18 cellular contexts compared by ENCODE assay signal in genomic region chr2:27375513-27376099, GRCh38. TPM values are rescaled to one million over a fixed set of nuclear protein-coding genes. Genes with fewer than 3 reads are reported as not detected.
DNase-seq lines count a peak whose midpoint lies in the region; ATAC-seq and TF ChIP-seq lines count a peak whose summit lies in the region.
"Had no signal": no experiment of that assay in that cellular context is flagged by ENCODE, and none has a peak within 500 bp of the region (broad histone marks: within the 10 kb centered on the region; RNA-seq: fewer than 3 reads in every experiment).

No MANE protein-coding gene starts in this region.

- no peaks in the 10 kb centered on the region for H3K9me3 Mint-ChIP-seq in CD14-positive monocyte
- H3K9me3 Mint-ChIP-seq in activated CD8-positive, alpha-beta T cell treated with anti-CD3 and anti-CD28 coated beads for 36 hours: no peaks in the 10 kb centered on the region
- H3K9me3 Mint-ChIP-seq: CD8-positive, alpha-beta memory T cell had no signal

- H3K23ac ChIP-seq in mesenchymal stem cell (ENCODE audit: low read length in 2 of 2): no peak overlapping the region

- WGBS in SK-N-SH (ENCODE audit: low lambda C conversion rate): 98% methylated on average over 18 of the region's 20 CpGs
- WGBS in mesenchymal stem cell: 96% methylated on average over 12 of the region's 20 CpGs

- H3K9me3 ChIP-seq in SK-N-SH: no peaks in the 10 kb centered on the region
- H3K9me3 ChIP-seq in mesenchymal stem cell (ENCODE audit: control insufficient read depth, low read length): no peaks in the 10 kb centered on the region
- H3K9me3 ChIP-seq: BLaER1 treated with 17β-estradiol and CSF1 and Interleukin-3, amounts not matched to agents 10 nM and 100 nM; MG63 had no signal

- H2BK5ac ChIP-seq in mesenchymal stem cell (ENCODE audit: low read depth, low read length, poor library complexity, severe bottlenecking): no peak overlapping the region

- H3K79me1 ChIP-seq in mesenchymal stem cell (replicated peaks; ENCODE audit: low read length, poor library complexity, severe bottlenecking): peaks cover 30% of the 10 kb centered on the region

- CTCF ChIA-PET in SK-N-SH (lab: Yijun Ruan, JAX): interaction anchor here (1.1 kb wide), 1 partner anchor 288 kb away, joined by 3 read pairs; no protein-coding TSS in a partner anchor
- CTCF ChIA-PET in activated CD8-positive, alpha-beta T cell treated with anti-CD3 and anti-CD28 coated beads for 36 hours (lab: Charles Lee): no interaction called here

- H4K20me1 ChIP-seq in SK-N-SH (ENCODE audit: insufficient read depth): peaks cover 4% of the 10 kb centered on the region

- H2BK12ac ChIP-seq in mesenchymal stem cell (ENCODE audit: low read length in 2 of 2): no peak overlapping the region

- no peak overlapping the region for H2BK15ac ChIP-seq in mesenchymal stem cell (ENCODE audit: low read depth, poor library complexity, severe bottlenecking)

- H3K9ac ChIP-seq in SK-N-SH (no peak overlapping the region), mesenchymal stem cell (ENCODE audit: low read length) (no peak overlapping the region)

- peaks cover 40 to 72% of the 10 kb centered on the region in 2 experiments for H3K36me3 ChIP-seq in SK-N-SH (replicated peaks in 1 of 2; ENCODE audit: control insufficient read depth in 1 of 2, insufficient read depth in 2 of 2, low read length in 1 of 2)
- peaks cover 59 to 69% of the 10 kb centered on the region in 2 experiments for H3K36me3 ChIP-seq in mesenchymal stem cell (ENCODE audit: control insufficient read depth in 1 of 2, insufficient read depth in 2 of 2, low read depth in 1 of 2, low read length in 2 of 2)

- H3K9me2 ChIP-seq in SK-N-SH: no peaks in the 10 kb centered on the region

- peaks cover 20 to 55% of the 10 kb centered on the region in 2 experiments; a peak in 3 of 4 replicates for H3K4me1 ChIP-seq in SK-N-SH (ENCODE audit: control insufficient read depth in 1 of 2, insufficient read depth in 2 of 2, low read depth in 1 of 2, low read length in 1 of 2)
- H3K4me1 ChIP-seq in mesenchymal stem cell (ENCODE audit: control insufficient read depth, insufficient read depth, low read depth, low read length): peaks cover 22% of the 10 kb centered on the region

- H3K27ac ChIP-seq in SK-N-SH (ENCODE audit: low read depth in 2 of 2, low read length in 1 of 2) (peak overlapping the region in 1 of 2 experiments; percentile 25; a peak in 1 of 4 replicates), mesenchymal stem cell (ENCODE audit: low read length, poor library complexity, severe bottlenecking) (no peak overlapping the region)
- H3K27ac ChIP-seq: BLaER1 treated with 17β-estradiol and CSF1 and Interleukin-3, amounts not matched to agents 10 nM and 100 nM had no signal

- no peak for TF ChIP-seq CTCF in SK-N-SH (IDR thresholded peaks at IDR 0.05)
- no peak for TF ChIP-seq CTCF in CD14-positive monocyte (IDR thresholded peaks at IDR 0.05)
- no peak for TF ChIP-seq CTCF in activated CD8-positive, alpha-beta T cell treated with anti-CD3 and anti-CD28 coated beads for 36 hours (IDR thresholded peaks at IDR 0.05)

- H2AK5ac ChIP-seq in mesenchymal stem cell (ENCODE audit: low read length, severe bottlenecking): no peak overlapping the region

- no peak overlapping the region for H3K4me3 Mint-ChIP-seq in CD14-positive monocyte
- H3K4me3 Mint-ChIP-seq in activated CD8-positive, alpha-beta T cell treated with anti-CD3 and anti-CD28 coated beads for 36 hours: no peak overlapping the region

- H3K27me3 Mint-ChIP-seq in CD14-positive monocyte (ENCODE audit: low read depth in 3 of 3): peaks cover 0 to 3% (median 1%) of the 10 kb centered on the region in 3 donors
- H3K27me3 Mint-ChIP-seq in activated CD8-positive, alpha-beta T cell treated with anti-CD3 and anti-CD28 coated beads for 36 hours: no peaks in the 10 kb centered on the region

- no peak for TF ChIP-seq EP300 in SK-N-SH (IDR thresholded peaks at IDR 0.05; ENCODE audit: borderline replicate concordance in 1 of 2, low read depth in 1 of 2, low read length in 1 of 2)

- peaks cover 8% of the 10 kb centered on the region for H3F3A ChIP-seq in SK-N-SH (replicated peaks; ENCODE audit: insufficient read depth)

- peaks cover 74% of the 10 kb centered on the region for H3K79me2 ChIP-seq in SK-N-SH (ENCODE audit: insufficient read depth)

- H2BK120ac ChIP-seq in mesenchymal stem cell (ENCODE audit: low read depth, low read length): no peak overlapping the region

- no peak for ATAC-seq in SK-N-SH treated with all-trans-retinoic acid at 6 μM for 48 hours
- no peak for ATAC-seq in activated CD8-positive, alpha-beta T cell treated with anti-CD3 and anti-CD28 coated beads for 36 hours
- no peak for ATAC-seq in GM18517 (IDR thresholded peaks at IDR 0.05; ENCODE audit: unreplicated experiment)
- no peak for ATAC-seq in GM18502 (IDR thresholded peaks at IDR 0.05; ENCODE audit: poor library complexity, unreplicated experiment)

- H3K36me3 Mint-ChIP-seq in CD14-positive monocyte: peaks cover 57 to 62% of the 10 kb centered on the region in 2 donors
- H3K36me3 Mint-ChIP-seq in activated CD8-positive, alpha-beta T cell treated with anti-CD3 and anti-CD28 coated beads for 36 hours (ENCODE audit: low read depth): peaks cover 63% of the 10 kb centered on the region

- TF ChIP-seq RAD21 in SK-N-SH (IDR thresholded peaks at IDR 0.05; ENCODE audit: low read length): no peak

- DNase-seq in SK-N-SH (peak; percentile 38), CD14-positive monocyte (ENCODE audit: low spot score) (no peak), mesenchymal stem cell (no peak), cerebellar cortex (ENCODE audit: low spot score) (no peak)
- DNase-seq in activated CD8-positive, alpha-beta T cell treated with anti-CD3 and anti-CD28 coated beads for 36 hours: no peak
- DNase-seq: ACHN; Calu3; CD8-positive, alpha-beta memory T cell; MG63; NCI-H1048; NCI-H1417 treated with DMSO at 0.1 percent for 48 hours; NCI-H187; NCI-H446 treated with DMSO at 0.1 percent for 48 hours; NCI-H526 treated with DMSO at 0.1 percent for 48 hours had no signal

- H3K27ac Mint-ChIP-seq in CD14-positive monocyte: peak overlapping the region in 4 of 7 donors; percentile 4 to 54 (median 18)
- peak overlapping the region; percentile 5 for H3K27ac Mint-ChIP-seq in activated CD8-positive, alpha-beta T cell treated with anti-CD3 and anti-CD28 coated beads for 36 hours

- no peak overlapping the region for H3K4me3 ChIP-seq in SK-N-SH (ENCODE audit: low read depth in 2 of 2, low read length in 1 of 2)
- no peak overlapping the region for H3K4me3 ChIP-seq in mesenchymal stem cell (ENCODE audit: insufficient read depth in 1 of 2, low read depth in 1 of 2, low read length in 2 of 2)
- H3K4me3 ChIP-seq: BLaER1 treated with 17β-estradiol and CSF1 and Interleukin-3, amounts not matched to agents 10 nM and 100 nM; MG63 had no signal

- H3K4me1 Mint-ChIP-seq in CD14-positive monocyte: peaks cover 43% of the 10 kb centered on the region
- peaks cover 30% of the 10 kb centered on the region for H3K4me1 Mint-ChIP-seq in activated CD8-positive, alpha-beta T cell treated with anti-CD3 and anti-CD28 coated beads for 36 hours (ENCODE audit: low read depth)

- intact Hi-C loops in CD14-positive monocyte (cut with micrococcal nuclease): loop anchor here in 1 of 2 donors (10.0 kb wide), 1 partner anchor 119 kb away; the partner anchor contains the start of genes FNDC4 and GCKR
- intact Hi-C loops in activated CD8-positive, alpha-beta T cell treated with anti-CD3 and anti-CD28 coated beads for 36 hours (cut with micrococcal nuclease): no loop called here

- POLR2A ChIA-PET in SK-N-SH (lab: Yijun Ruan, JAX): interaction anchor here (1.1 to 2.3 kb wide), 2 partner anchors 19 to 53 kb away, joined by 4 to 7 read pairs; partner anchors contain the start of genes GTF3C2 and NRBP1
- POLR2A ChIA-PET in activated CD8-positive, alpha-beta T cell treated with anti-CD3 and anti-CD28 coated beads for 36 hours (lab: Charles Lee): interaction anchor here (0.6 to 3.2 kb wide), 3 partner anchors 10 to 19 kb away, joined by 3 to 8 read pairs (median 3); partner anchors contain the start of gene GTF3C2

- H3K4me2 ChIP-seq in SK-N-SH: no peak overlapping the region
- H3K4me2 ChIP-seq in mesenchymal stem cell (ENCODE audit: low read length, poor library complexity, severe bottlenecking): no peak overlapping the region

- peak overlapping the region; percentile 56 for H4K8ac ChIP-seq in mesenchymal stem cell (ENCODE audit: low read length)

- H3K4ac ChIP-seq in mesenchymal stem cell (ENCODE audit: low read depth in 1 of 2, low read length in 2 of 2): no peak overlapping the region

- no peaks in the 10 kb centered on the region for H3K27me3 ChIP-seq in SK-N-SH (ENCODE audit: insufficient read depth)
- H3K27me3 ChIP-seq in mesenchymal stem cell (ENCODE audit: control insufficient read depth in 1 of 2, insufficient read depth in 1 of 2, low read length in 2 of 2): no peaks in the 10 kb centered on the region
- H3K27me3 ChIP-seq: BLaER1 treated with 17β-estradiol and CSF1 and Interleukin-3, amounts not matched to agents 10 nM and 100 nM; MG63 had no signal

- no peak overlapping the region for H3K14ac ChIP-seq in mesenchymal stem cell (ENCODE audit: low read length in 2 of 2)

- H4K91ac ChIP-seq in mesenchymal stem cell (ENCODE audit: low read length): no peak overlapping the region

- H2AFZ ChIP-seq in SK-N-SH (ENCODE audit: low read depth) (no peak overlapping the region), mesenchymal stem cell (ENCODE audit: low read depth, low read length) (no peak overlapping the region)

- no peak overlapping the region for H3K18ac ChIP-seq in mesenchymal stem cell (ENCODE audit: low read depth in 1 of 2, low read length in 2 of 2)

RNA-seq across cellular contexts. Expression of gene ZNF513, which starts 4.9 kb away (rescaled TPM):
- 53.8 and 63.7 TPM in 2 replicates for polyA plus RNA-seq in SK-N-SH (2012; rRNA removed)
- polyA plus RNA-seq in SK-N-SH (2012; cell fraction: cytosol; rRNA removed): 24.6 and 31.8 TPM in 2 replicates
- 195 and 213 TPM in 2 replicates for polyA plus RNA-seq in SK-N-SH (2012; cell fraction: nucleus; rRNA removed)
- polyA plus RNA-seq in CD14-positive monocyte: 1 to 10 TPM; 2.4 to 2.6 TPM
- total RNA-seq in activated CD8-positive, alpha-beta T cell treated with anti-CD3 and anti-CD28 coated beads for 36 hours: 1 to 10 TPM; 6.8 to 7.2 TPM
- polyA plus RNA-seq in mesenchymal stem cell (2013, experiment 1 of 2): 16.6 TPM
- 15.9 TPM for polyA plus RNA-seq in mesenchymal stem cell (2013, experiment 2 of 2)

RNA-seq across cellular contexts. Expression of gene SNX17, which starts 5.2 kb away (rescaled TPM):
- polyA plus RNA-seq in SK-N-SH (2012; rRNA removed) (128 and 145 TPM in 2 replicates), CD14-positive monocyte (100 to 1,000 TPM; 291 to 338 TPM)
- polyA plus RNA-seq in SK-N-SH (2012; cell fraction: cytosol; rRNA removed): 103 and 135 TPM in 2 replicates
- polyA plus RNA-seq in SK-N-SH (2012; cell fraction: nucleus; rRNA removed): 150 and 153 TPM in 2 replicates
- 10 to 100 TPM; 74.5 to 82.3 TPM for total RNA-seq in activated CD8-positive, alpha-beta T cell treated with anti-CD3 and anti-CD28 coated beads for 36 hours
- 50.9 TPM for polyA plus RNA-seq in mesenchymal stem cell (2013, experiment 1 of 2)
- 50.9 TPM for polyA plus RNA-seq in mesenchymal stem cell (2013, experiment 2 of 2)

RNA-seq across cellular contexts. Expression of gene EIF2B4, which starts 5.5 kb away (rescaled TPM):
- 51.7 and 56.0 TPM in 2 replicates for polyA plus RNA-seq in SK-N-SH (2012; rRNA removed)
- polyA plus RNA-seq in SK-N-SH (2012; cell fraction: cytosol; rRNA removed): 29.4 and 37.1 TPM in 2 replicates
- 160 and 163 TPM in 2 replicates for polyA plus RNA-seq in SK-N-SH (2012; cell fraction: nucleus; rRNA removed)
- polyA plus RNA-seq in CD14-positive monocyte: 10 to 100 TPM; 29.5 to 42.3 TPM
- 10 to 100 TPM; 29.2 to 30.4 TPM for total RNA-seq in activated CD8-positive, alpha-beta T cell treated with anti-CD3 and anti-CD28 coated beads for 36 hours
- polyA plus RNA-seq in mesenchymal stem cell (2013, experiment 1 of 2): 35.2 TPM
- 35.1 TPM for polyA plus RNA-seq in mesenchymal stem cell (2013, experiment 2 of 2)

RNA-seq across cellular contexts. Expression of gene GTF3C2, which starts 19.0 kb away (rescaled TPM):
- 65.8 and 76.0 TPM in 2 replicates for polyA plus RNA-seq in SK-N-SH (2012; rRNA removed)
- polyA plus RNA-seq in SK-N-SH (2012; cell fraction: cytosol; rRNA removed): 44.7 and 53.9 TPM in 2 replicates
- 131 and 185 TPM in 2 replicates for polyA plus RNA-seq in SK-N-SH (2012; cell fraction: nucleus; rRNA removed)
- 10 to 100 TPM; 34.4 to 41.7 TPM for polyA plus RNA-seq in CD14-positive monocyte
- total RNA-seq in activated CD8-positive, alpha-beta T cell treated with anti-CD3 and anti-CD28 coated beads for 36 hours: 10 to 100 TPM; 57.6 to 63.6 TPM
- polyA plus RNA-seq in mesenchymal stem cell (2013, experiment 1 of 2): 28.3 TPM
- polyA plus RNA-seq in mesenchymal stem cell (2013, experiment 2 of 2): 27.3 TPM

RNA-seq across cellular contexts. Expression of gene PPM1G, which starts 33.8 kb away (rescaled TPM):
- polyA plus RNA-seq in SK-N-SH (2012; rRNA removed) (99.7 and 113 TPM in 2 replicates), CD14-positive monocyte (10 to 100 TPM; 47.3 to 54.3 TPM)
- polyA plus RNA-seq in SK-N-SH (2012; cell fraction: cytosol; rRNA removed): 118 and 123 TPM in 2 replicates
- 90.9 and 97.1 TPM in 2 replicates for polyA plus RNA-seq in SK-N-SH (2012; cell fraction: nucleus; rRNA removed)
- total RNA-seq in activated CD8-positive, alpha-beta T cell treated with anti-CD3 and anti-CD28 coated beads for 36 hours: 100 to 1,000 TPM; 138 to 142 TPM
- 58.3 TPM for polyA plus RNA-seq in mesenchymal stem cell (2013, experiment 1 of 2)
- polyA plus RNA-seq in mesenchymal stem cell (2013, experiment 2 of 2): 57.0 TPM

Comparison
In these comparisons a context has a peak if more than half of its experiments do, and no peak if none do; other contexts are left out.
1. RNA of gene ZNF513, which starts 4.9 kb away (polyA plus RNA-seq): 24.6 to 213 TPM in SK-N-SH; 2.4 to 2.6 TPM in CD14-positive monocyte; every median in the first group is over 4 times any median in the second.